ENCODE assay signal across 8 cellular contexts in genomic region chr19:41869374-41869955, GRCh38.
DNase-seq lines count a peak whose midpoint lies in the region; ATAC-seq and TF ChIP-seq lines count a peak whose summit lies in the region.
"Had no signal": no experiment of that assay in that cellular context is flagged by ENCODE, and none has a peak within 500 bp of the region (broad histone marks: within the 10 kb centered on the region; RNA-seq: fewer than 3 reads in every experiment).

No MANE protein-coding gene starts in this region.

- in situ Hi-C loops in GM13977 (cut with MboI; ENCODE audit: low pct_unique_long_range_greater_than_20kb, low sequenced_read_pairs, unreplicated experiment), result no loop called here

- H3K4me1 Mint-ChIP-seq in stimulated activated effector memory CD8-positive, alpha-beta T cell treated with anti-CD3 and anti-CD28 coated beads, Interleukin-12 subunit alpha, Interleukin-12 subunit beta, amount 100 ng/mL, for 72 hours, result peaks cover 74% of the 10 kb centered on the region

- peak overlapping the region; percentile 99; the same call in 1 of the 2 replicates for H3K27ac ChIP-seq in VCaP
- H3K27ac ChIP-seq: parathyroid adenoma had no signal

- peak overlapping the region; percentile 92 for H3K27ac Mint-ChIP-seq in stimulated activated effector memory CD8-positive, alpha-beta T cell treated with anti-CD3 and anti-CD28 coated beads, Interleukin-12 subunit alpha, Interleukin-12 subunit beta, amount 100 ng/mL, for 72 hours

- no peak for ATAC-seq in stimulated activated effector memory CD8-positive, alpha-beta T cell treated with anti-CD3 and anti-CD28 coated beads, Interleukin-12 subunit alpha, Interleukin-12 subunit beta, amount 100 ng/mL, for 72 hours

- TF ChIP-seq CTCF in VCaP (conservative IDR thresholded peaks at IDR 0.05) (no peak), GM13977 (IDR thresholded peaks at IDR 0.05; ENCODE audit: extremely low read depth, insufficient read depth, missing control alignments) (no peak)

- H3K4me3 Mint-ChIP-seq in stimulated activated effector memory CD8-positive, alpha-beta T cell treated with anti-CD3 and anti-CD28 coated beads, Interleukin-12 subunit alpha, Interleukin-12 subunit beta, amount 100 ng/mL, for 72 hours, result peak overlapping the region; percentile 45

- H3K36me3 Mint-ChIP-seq in stimulated activated effector memory CD8-positive, alpha-beta T cell treated with anti-CD3 and anti-CD28 coated beads, Interleukin-12 subunit alpha, Interleukin-12 subunit beta, amount 100 ng/mL, for 72 hours, result peaks cover 99% of the 10 kb centered on the region

- peak; percentile 34 to 39 for DNase-seq in activated T-cell treated with anti-CD3 and anti-CD28 coated beads, Interleukin-2, amount 50 U/mL, for 48 hours
- DNase-seq in activated T-cell treated with anti-CD3 and anti-CD28 coated beads, Interleukin-2, amount 50 U/mL, for 1 hour, result no peak
- DNase-seq in stimulated activated effector memory CD8-positive, alpha-beta T cell treated with anti-CD3 and anti-CD28 coated beads, Interleukin-12 subunit alpha, Interleukin-12 subunit beta, amount 100 ng/mL, for 72 hours (ENCODE audit: low spot score in 2 of 2), result no peak
- DNase-seq in stimulated activated naive CD4-positive, alpha-beta T cell treated with Interleukin-2 at 50 U/mL for 16 hours (lab: John Stamatoyannopoulos, UW), result no peak
- no peak for DNase-seq in GM13977 (ENCODE audit: low spot score)
- DNase-seq: NCI-H187 treated with DMSO at 0.1 percent for 48 hours had no signal

- H3K9me3 Mint-ChIP-seq in stimulated activated effector memory CD8-positive, alpha-beta T cell treated with anti-CD3 and anti-CD28 coated beads, Interleukin-12 subunit alpha, Interleukin-12 subunit beta, amount 100 ng/mL, for 72 hours, result no peaks in the 10 kb centered on the region

Comparison
In these comparisons a context has a peak if more than half of its experiments do, and no peak if none do; other contexts are left out.
1. DNase-seq: peak in activated T-cell treated with anti-CD3 and anti-CD28 coated beads, Interleukin-2, amount 50 U/mL, for 48 hours (2 of 2); none in activated T-cell treated with anti-CD3 and anti-CD28 coated beads, Interleukin-2, amount 50 U/mL, for 1 hour (single experiment), stimulated activated effector memory CD8-positive, alpha-beta T cell treated with anti-CD3 and anti-CD28 coated beads, Interleukin-12 subunit alpha, Interleukin-12 subunit beta, amount 100 ng/mL, for 72 hours (0 of 2), stimulated activated naive CD4-positive, alpha-beta T cell treated with Interleukin-2 at 50 U/mL for 16 hours (single experiment) and GM13977 (single experiment).